In the genomic region with DNA sequence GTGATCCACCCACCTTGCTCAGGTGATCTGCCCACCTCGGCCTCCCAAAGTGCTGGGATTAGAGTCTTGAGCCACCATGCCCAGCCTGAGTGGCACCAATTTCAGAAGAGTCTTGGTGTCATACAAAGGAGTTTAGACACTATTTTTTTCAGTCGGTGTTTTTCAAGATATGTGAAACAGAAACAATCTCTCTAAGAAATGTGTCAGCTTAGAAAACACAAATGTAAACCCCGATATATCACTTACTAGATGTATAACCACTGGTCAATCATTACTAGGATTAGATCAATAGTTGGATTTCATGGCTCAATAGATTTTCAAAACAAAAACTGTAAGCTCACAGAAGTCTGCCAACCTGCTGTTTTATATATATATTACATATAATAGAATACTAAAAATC, we compare ENCODE assay signal across 20 cellular contexts.
DNase-seq lines count a peak whose midpoint lies in the region; ATAC-seq lines count a peak whose summit lies in the region.
"Had no signal": no experiment of that assay in that cellular context is flagged by ENCODE, and none has a peak within 500 bp of the region (broad histone marks: within the 10 kb centered on the region; RNA-seq: fewer than 3 reads in every experiment).

No MANE protein-coding gene starts in this region.

- intact Hi-C loops in cardiac septum (cut with DNase I): no loop called here

- ATAC-seq in GM18498 (IDR thresholded peaks at IDR 0.05; ENCODE audit: unreplicated experiment) (peak; percentile 72), GM19438 (IDR thresholded peaks at IDR 0.05; ENCODE audit: low read depth, unreplicated experiment) (peak; percentile 64), HG02759 (IDR thresholded peaks at IDR 0.05; ENCODE audit: unreplicated experiment) (peak; percentile 87), HG03342 (IDR thresholded peaks at IDR 0.05; ENCODE audit: unreplicated experiment) (peak; percentile 61)
- ATAC-seq: GM23338, left lobe of liver had no signal

- no peak for DNase-seq in midbrain (lab: John Stamatoyannopoulos, UW)
- no peak for DNase-seq in NCI-H526 (lab: John Stamatoyannopoulos, UW)
- no peak for DNase-seq in amygdala (lab: John Stamatoyannopoulos, UW)
- no peak for DNase-seq in cardiac septum (ENCODE audit: low spot score)
- DNase-seq: activated CD4-positive, alpha-beta T cell treated with anti-CD3 and anti-CD28 coated beads for 48 hours; activated CD8-positive, alpha-beta memory T cell treated with anti-CD3 and anti-CD28 coated beads, Interleukin-2, amount 50 U/mL, for 4 hours; activated effector memory CD4-positive, alpha-beta T cell treated with anti-CD3 and anti-CD28 coated beads, Interleukin-2, amount 50 U/mL, for 16 hours; BE2C; Calu3; caudate nucleus; KG1; NCI-H1092 treated with DMSO at 0.1 percent for 48 hours; NCI-H526 treated with DMSO at 0.1 percent for 48 hours; SHP77 had no signal
